In genomic region chr19:1471514-1472107, GRCh38 we compare ENCODE assay signal across 11 cellular contexts. TPM values are rescaled to one million over a fixed set of nuclear protein-coding genes. Genes with fewer than 3 reads are reported as not detected.
DNase-seq lines count a peak whose midpoint lies in the region; ATAC-seq and TF ChIP-seq lines count a peak whose summit lies in the region.
"Had no signal": no experiment of that assay in that cellular context is flagged by ENCODE, and none has a peak within 500 bp of the region (broad histone marks: within the 10 kb centered on the region; RNA-seq: fewer than 3 reads in every experiment).

No MANE protein-coding gene starts in this region.

- H3K4me3 Mint-ChIP-seq in activated T-cell treated with anti-CD3 and anti-CD28 coated beads, Interleukin-2, amount 50 U/mL, for 72 hours = peak overlapping the region; percentile 47 to 65
- H3K4me3 Mint-ChIP-seq in activated T-helper 1 cell treated with anti-CD3 and anti-CD28 coated beads, Interleukin-12 subunit alpha, Interleukin-12 subunit beta, Interleukin-2, Interleukin-4 antibody, amounts not matched to agents 30 ng/mL and 10 ng/mL and 1 ng/mL, durations not matched to agents 14 hours and 24 hours and 36 hours = no peak overlapping the region

- no peak overlapping the region for H3K27ac ChIP-seq in BLaER1
- H3K27ac ChIP-seq: right lobe of liver, thoracic aorta had no signal

- H3K4me1 Mint-ChIP-seq in activated T-cell treated with anti-CD3 and anti-CD28 coated beads, Interleukin-2, amount 50 U/mL, for 72 hours (ENCODE audit: low read depth) = peaks cover 6% of the 10 kb centered on the region
- no peaks in the 10 kb centered on the region for H3K4me1 Mint-ChIP-seq in activated T-helper 1 cell treated with anti-CD3 and anti-CD28 coated beads, Interleukin-12 subunit alpha, Interleukin-12 subunit beta, Interleukin-2, Interleukin-4 antibody, amounts not matched to agents 30 ng/mL and 10 ng/mL and 1 ng/mL, durations not matched to agents 14 hours and 24 hours and 36 hours (ENCODE audit: low read depth)

- H3K36me3 ChIP-seq in BLaER1 (peaks cover 39% of the 10 kb centered on the region), GM06990 (ENCODE audit: control insufficient read depth, insufficient read depth, low read length) (peaks cover 9% of the 10 kb centered on the region)
- H3K36me3 ChIP-seq: right lobe of liver had no signal

- intact Hi-C loops in left colon (cut with DNase I, micrococcal nuclease) = no loop called here
- intact Hi-C loops in activated T-helper 1 cell treated with anti-CD3 and anti-CD28 coated beads, Interleukin-12 subunit alpha, Interleukin-12 subunit beta, Interleukin-2, Interleukin-4 antibody, amounts not matched to agents 30 ng/mL and 10 ng/mL and 1 ng/mL, durations not matched to agents 14 hours and 24 hours and 36 hours (cut with micrococcal nuclease) = loop anchor here (1.0 to 2.0 kb wide), 3 partner anchors 8 to 19 kb away; partner anchors contain the start of genes C19orf25, PCSK4 and REEP6

- no peak for ATAC-seq in activated T-cell treated with anti-CD3 and anti-CD28 coated beads, Interleukin-2, amount 50 U/mL, for 72 hours (replicated peaks in 1 of 2)
- ATAC-seq in left colon (peak; percentile 8), HG02884 (IDR thresholded peaks at IDR 0.05; ENCODE audit: unreplicated experiment) (no peak)

- H3K27me3 ChIP-seq in BLaER1 (peaks cover 69% of the 10 kb centered on the region), GM06990 (replicated peaks; ENCODE audit: control insufficient read depth, insufficient read depth, low read length) (no peaks in the 10 kb centered on the region; the same call in 1 of the 2 replicates)

- H3K9me3 ChIP-seq in BLaER1 = no peaks in the 10 kb centered on the region
- H3K9me3 ChIP-seq: right lobe of liver, thoracic aorta had no signal

- peak; percentile 18 for TF ChIP-seq CTCF in GM06990 (IDR thresholded peaks at IDR 0.05; ENCODE audit: insufficient read depth, low read length, poor library complexity, severe bottlenecking)

- DNase-seq in GM06990 (ENCODE audit: extremely low read depth, insufficient read length) (peak; percentile 20), left colon (no peak), NCI-H226 (no peak), HuH-7.5 (ENCODE audit: low spot score) (no peak)
- no peak for DNase-seq in activated T-cell treated with anti-CD3 and anti-CD28 coated beads, Interleukin-2, amount 50 U/mL, for 72 hours
- no peak for DNase-seq in activated T-helper 1 cell treated with anti-CD3 and anti-CD28 coated beads, Interleukin-12 subunit alpha, Interleukin-12 subunit beta, Interleukin-2, Interleukin-4 antibody, amounts not matched to agents 30 ng/mL and 10 ng/mL and 1 ng/mL, durations not matched to agents 14 hours and 24 hours and 36 hours (ENCODE audit: low spot score)
- DNase-seq: activated gamma-delta T cell treated with Interleukin-2 at 50 U/mL for 16 hours had no signal

- H3K9ac ChIP-seq in BLaER1 = no peak overlapping the region

- H3K4me2 ChIP-seq in BLaER1 = peak overlapping the region; percentile 98

- peaks cover 6% of the 10 kb centered on the region for H3K27me3 Mint-ChIP-seq in activated T-cell treated with anti-CD3 and anti-CD28 coated beads, Interleukin-2, amount 50 U/mL, for 72 hours (ENCODE audit: low read depth)
- H3K27me3 Mint-ChIP-seq in activated T-helper 1 cell treated with anti-CD3 and anti-CD28 coated beads, Interleukin-12 subunit alpha, Interleukin-12 subunit beta, Interleukin-2, Interleukin-4 antibody, amounts not matched to agents 30 ng/mL and 10 ng/mL and 1 ng/mL, durations not matched to agents 14 hours and 24 hours and 36 hours (ENCODE audit: insufficient read depth) = peaks cover 12% of the 10 kb centered on the region

- no peaks in the 10 kb centered on the region for H3K9me3 Mint-ChIP-seq in activated T-cell treated with anti-CD3 and anti-CD28 coated beads, Interleukin-2, amount 50 U/mL, for 72 hours
- no peaks in the 10 kb centered on the region for H3K9me3 Mint-ChIP-seq in activated T-helper 1 cell treated with anti-CD3 and anti-CD28 coated beads, Interleukin-12 subunit alpha, Interleukin-12 subunit beta, Interleukin-2, Interleukin-4 antibody, amounts not matched to agents 30 ng/mL and 10 ng/mL and 1 ng/mL, durations not matched to agents 14 hours and 24 hours and 36 hours

- H3K27ac Mint-ChIP-seq in activated T-cell treated with anti-CD3 and anti-CD28 coated beads, Interleukin-2, amount 50 U/mL, for 72 hours = no peak overlapping the region
- H3K27ac Mint-ChIP-seq in activated T-helper 1 cell treated with anti-CD3 and anti-CD28 coated beads, Interleukin-12 subunit alpha, Interleukin-12 subunit beta, Interleukin-2, Interleukin-4 antibody, amounts not matched to agents 30 ng/mL and 10 ng/mL and 1 ng/mL, durations not matched to agents 14 hours and 24 hours and 36 hours = no peak overlapping the region

- H4K20me1 ChIP-seq in BLaER1 = peaks cover 100% of the 10 kb centered on the region

- H3K4me1 ChIP-seq in BLaER1 = peaks cover 49% of the 10 kb centered on the region

- H3K4me3 ChIP-seq in BLaER1 (peak overlapping the region; percentile 64), GM06990 (replicated peaks; ENCODE audit: low read depth, low read length) (no peak overlapping the region)

- no peaks in the 10 kb centered on the region for H3K36me3 Mint-ChIP-seq in activated T-cell treated with anti-CD3 and anti-CD28 coated beads, Interleukin-2, amount 50 U/mL, for 72 hours (ENCODE audit: insufficient read depth in 2 of 2)
- no peaks in the 10 kb centered on the region for H3K36me3 Mint-ChIP-seq in activated T-helper 1 cell treated with anti-CD3 and anti-CD28 coated beads, Interleukin-12 subunit alpha, Interleukin-12 subunit beta, Interleukin-2, Interleukin-4 antibody, amounts not matched to agents 30 ng/mL and 10 ng/mL and 1 ng/mL, durations not matched to agents 14 hours and 24 hours and 36 hours (ENCODE audit: low read depth)

RNA-seq across cellular contexts. Expression of gene C19orf25, which starts 7.4 kb away (rescaled TPM):
- 10 to 100 TPM; 28.1 to 31.7 TPM for total RNA-seq in activated T-cell treated with anti-CD3 and anti-CD28 coated beads, Interleukin-2, amount 50 U/mL, for 72 hours
- 10 to 100 TPM; 34.2 to 35.7 TPM for total RNA-seq in left colon
- total RNA-seq in activated T-helper 1 cell treated with anti-CD3 and anti-CD28 coated beads, Interleukin-12 subunit alpha, Interleukin-12 subunit beta, Interleukin-2, Interleukin-4 antibody, amounts not matched to agents 30 ng/mL and 10 ng/mL and 1 ng/mL, durations not matched to agents 14 hours and 24 hours and 36 hours = 37.1 and 38.5 TPM in 2 replicates

RNA-seq across cellular contexts. Expression of gene PCSK4, which starts 18.5 kb away (rescaled TPM):
- 10 to 100 TPM; 13.3 to 16.6 TPM for total RNA-seq in activated T-cell treated with anti-CD3 and anti-CD28 coated beads, Interleukin-2, amount 50 U/mL, for 72 hours
- total RNA-seq in left colon = 1 to 10 TPM; 3.2 to 4.6 TPM
- 0.26 and 1.5 TPM in 2 replicates for total RNA-seq in activated T-helper 1 cell treated with anti-CD3 and anti-CD28 coated beads, Interleukin-12 subunit alpha, Interleukin-12 subunit beta, Interleukin-2, Interleukin-4 antibody, amounts not matched to agents 30 ng/mL and 10 ng/mL and 1 ng/mL, durations not matched to agents 14 hours and 24 hours and 36 hours

RNA-seq across cellular contexts. Expression of gene REEP6, which starts 19.4 kb away (rescaled TPM):
- total RNA-seq in activated T-cell treated with anti-CD3 and anti-CD28 coated beads, Interleukin-2, amount 50 U/mL, for 72 hours = 1 to 10 TPM; 1.7 to 3.8 TPM
- 1 to 10 TPM; 3.5 to 4.1 TPM for total RNA-seq in left colon
- 1.4 TPM in 2 replicates for total RNA-seq in activated T-helper 1 cell treated with anti-CD3 and anti-CD28 coated beads, Interleukin-12 subunit alpha, Interleukin-12 subunit beta, Interleukin-2, Interleukin-4 antibody, amounts not matched to agents 30 ng/mL and 10 ng/mL and 1 ng/mL, durations not matched to agents 14 hours and 24 hours and 36 hours

RNA-seq across cellular contexts. Expression of gene APC2, which starts 21.7 kb away (rescaled TPM):
- total RNA-seq in activated T-cell treated with anti-CD3 and anti-CD28 coated beads, Interleukin-2, amount 50 U/mL, for 72 hours = under 1 TPM; 0.02 to 0.14 TPM
- total RNA-seq in left colon = under 1 TPM; 0.18 to 0.56 TPM
- total RNA-seq in activated T-helper 1 cell treated with anti-CD3 and anti-CD28 coated beads, Interleukin-12 subunit alpha, Interleukin-12 subunit beta, Interleukin-2, Interleukin-4 antibody, amounts not matched to agents 30 ng/mL and 10 ng/mL and 1 ng/mL, durations not matched to agents 14 hours and 24 hours and 36 hours = 0.16 and 0.17 TPM in 2 replicates

RNA-seq across cellular contexts. Expression of gene RPS15, which starts 33.4 kb away (rescaled TPM):
- 1,000 to 10,000 TPM; 1,293 to 1,490 TPM for total RNA-seq in activated T-cell treated with anti-CD3 and anti-CD28 coated beads, Interleukin-2, amount 50 U/mL, for 72 hours
- total RNA-seq in left colon = 100 to 1,000 TPM; 908 to 922 TPM
- 1,387 and 1,455 TPM in 2 replicates for total RNA-seq in activated T-helper 1 cell treated with anti-CD3 and anti-CD28 coated beads, Interleukin-12 subunit alpha, Interleukin-12 subunit beta, Interleukin-2, Interleukin-4 antibody, amounts not matched to agents 30 ng/mL and 10 ng/mL and 1 ng/mL, durations not matched to agents 14 hours and 24 hours and 36 hours
